In genomic region chr17:35050170-35050569, GRCh38 we compare ENCODE assay signal across 20 cellular contexts. TPM values are rescaled to one million over a fixed set of nuclear protein-coding genes. Genes with fewer than 3 reads are reported as not detected.
DNase-seq lines count a peak whose midpoint lies in the region; ATAC-seq and TF ChIP-seq lines count a peak whose summit lies in the region.
"Had no signal": no experiment of that assay in that cellular context is flagged by ENCODE, and none has a peak within 500 bp of the region (broad histone marks: within the 10 kb centered on the region; RNA-seq: fewer than 3 reads in every experiment).

No MANE protein-coding gene starts in this region.

- no peaks in the 10 kb centered on the region for H3K36me3 ChIP-seq in Peyer's patch
- H3K36me3 ChIP-seq in spleen, result peaks cover 0 to 7% (median 0%) of the 10 kb centered on the region in 6 donors
- H3K36me3 ChIP-seq: heart left ventricle, thyroid gland had no signal

- no peak for TF ChIP-seq CTCF in Peyer's patch (IDR thresholded peaks at IDR 0.05)
- no peak for TF ChIP-seq CTCF in spleen (IDR thresholded peaks at IDR 0.05 in 8 of 11, conservative IDR thresholded peaks at IDR 0.05 in 3 of 11)

- H3K4me3 ChIP-seq in Peyer's patch, result no peak overlapping the region
- H3K4me3 ChIP-seq in spleen, result no peak overlapping the region
- H3K4me3 ChIP-seq: lung, SK-N-MC, thyroid gland had no signal

- POLR2A ChIA-PET in activated CD4-positive, alpha-beta T cell treated with anti-CD3 and anti-CD28 coated beads, Interleukin-2, amount 10 ng/mL, durations not matched to agents 7 days and 5 days (lab: Charles Lee), result no interaction called here

- H3K9me3 Mint-ChIP-seq in activated CD4-positive, alpha-beta T cell treated with anti-CD3 and anti-CD28 coated beads, Interleukin-2, amount 10 ng/mL, durations not matched to agents 7 days and 5 days, result no peaks in the 10 kb centered on the region
- H3K9me3 Mint-ChIP-seq in immature natural killer cell, result no peaks in the 10 kb centered on the region

- H3K27ac Mint-ChIP-seq in activated CD4-positive, alpha-beta T cell treated with anti-CD3 and anti-CD28 coated beads, Interleukin-2, amount 10 ng/mL, durations not matched to agents 7 days and 5 days, result peak overlapping the region; percentile 73
- H3K27ac Mint-ChIP-seq in immature natural killer cell, result peak overlapping the region; percentile 85 to 97 (median 92)

- H3K27ac ChIP-seq in Peyer's patch, result peak overlapping the region; percentile 29 to 80 (median 64)
- peak overlapping the region; percentile 77 to 90 (median 87) for H3K27ac ChIP-seq in spleen
- H3K27ac ChIP-seq: SK-N-MC had no signal

- H3K27me3 Mint-ChIP-seq in activated CD4-positive, alpha-beta T cell treated with anti-CD3 and anti-CD28 coated beads, Interleukin-2, amount 10 ng/mL, durations not matched to agents 7 days and 5 days, result no peaks in the 10 kb centered on the region
- peaks cover 0 to 4% (median 0%) of the 10 kb centered on the region in 3 donors for H3K27me3 Mint-ChIP-seq in immature natural killer cell (ENCODE audit: low read depth in 3 of 3)
- H3K27me3 Mint-ChIP-seq: activated T-helper 17 cell treated with anti-CD3 and anti-CD28 coated beads, Interleukin-2, amount 50 U/mL, for 72 hours had no signal

- no peak overlapping the region for H3K4me3 Mint-ChIP-seq in activated CD4-positive, alpha-beta T cell treated with anti-CD3 and anti-CD28 coated beads, Interleukin-2, amount 10 ng/mL, durations not matched to agents 7 days and 5 days
- peak overlapping the region in 4 of 5 donors; percentile 39 to 48 (median 40) for H3K4me3 Mint-ChIP-seq in immature natural killer cell

- H3K4me1 ChIP-seq in Peyer's patch (peaks cover 9 to 45% (median 25%) of the 10 kb centered on the region in 4 donors), spleen (peaks cover 43 to 96% (median 65%) of the 10 kb centered on the region in 6 donors)

- 87 to 100% (median 95%) methylated on average over 2 of the region's 2 CpGs for WGBS in spleen, 5 donors

- CTCF ChIA-PET in activated CD4-positive, alpha-beta T cell treated with anti-CD3 and anti-CD28 coated beads, Interleukin-2, amount 10 ng/mL, durations not matched to agents 7 days and 5 days (lab: Charles Lee), result interaction anchor here (0.9 to 1.6 kb wide), 5 partner anchors 11 to 37 kb away, joined by 3 to 4 read pairs (median 4); partner anchors contain the start of gene RFFL

- H3K4me1 Mint-ChIP-seq in activated CD4-positive, alpha-beta T cell treated with anti-CD3 and anti-CD28 coated beads, Interleukin-2, amount 10 ng/mL, durations not matched to agents 7 days and 5 days, result peaks cover 74% of the 10 kb centered on the region
- H3K4me1 Mint-ChIP-seq in immature natural killer cell, result peaks cover 80 to 85% of the 10 kb centered on the region in 2 donors

- TF ChIP-seq POLR2A in Peyer's patch (IDR thresholded peaks at IDR 0.05), result no peak
- TF ChIP-seq POLR2A in spleen (IDR thresholded peaks at IDR 0.05), result no peak

- DNase-seq in activated CD4-positive, alpha-beta T cell treated with anti-CD3 and anti-CD28 coated beads, Interleukin-2, amount 10 ng/mL, durations not matched to agents 7 days and 5 days, result no peak
- no peak for DNase-seq in activated CD4-positive, alpha-beta T cell treated with anti-CD3 and anti-CD28 coated beads for 48 hours
- DNase-seq in Peyer's patch (no peak), immature natural killer cell (no peak), spleen (no peak), SK-N-DZ (ENCODE audit: low spot score) (no peak)
- DNase-seq: anterior cingulate cortex; C1 segment of cervical spinal cord; cerebellar nuclear complex; heart left ventricle; NCI-H1417; NCI-H2171; NCI-H774; stimulated activated CD4-positive, alpha-beta T cell treated with anti-CD3 and anti-CD28 coated beads, Interleukin-4, amount 100 ng/mL, for 4 hours; thyroid gland had no signal

- intact Hi-C loops in spleen (cut with DNase I; ENCODE audit: low total_unique reads), result no loop called here

- H3K36me3 Mint-ChIP-seq in activated CD4-positive, alpha-beta T cell treated with anti-CD3 and anti-CD28 coated beads, Interleukin-2, amount 10 ng/mL, durations not matched to agents 7 days and 5 days (ENCODE audit: low read depth), result peaks cover 35% of the 10 kb centered on the region
- H3K36me3 Mint-ChIP-seq in immature natural killer cell, result peaks cover 0 to 4% (median 4%) of the 10 kb centered on the region in 3 donors

- no peaks in the 10 kb centered on the region for H3K27me3 ChIP-seq in Peyer's patch
- H3K27me3 ChIP-seq in spleen (replicated peaks in 1 of 7), result no peaks in the 10 kb centered on the region
- H3K27me3 ChIP-seq: heart left ventricle, thyroid gland had no signal

- ATAC-seq in HG02623 (IDR thresholded peaks at IDR 0.05; ENCODE audit: unreplicated experiment), result no peak
- ATAC-seq in GM18858 (IDR thresholded peaks at IDR 0.05; ENCODE audit: unreplicated experiment), result no peak
- ATAC-seq: activated T-helper 17 cell treated with anti-CD3 and anti-CD28 coated beads, Interleukin-2, amount 50 U/mL, for 72 hours; heart left ventricle had no signal

- H3K9me3 ChIP-seq in Peyer's patch (no peaks in the 10 kb centered on the region), spleen (no peaks in the 10 kb centered on the region)
- H3K9me3 ChIP-seq: heart left ventricle, thyroid gland had no signal

RNA-seq across cellular contexts. Expression of gene RFFL, which starts 13.3 kb away (rescaled TPM):
- 10 to 100 TPM; 36.0 to 40.1 TPM for total RNA-seq in activated CD4-positive, alpha-beta T cell treated with anti-CD3 and anti-CD28 coated beads, Interleukin-2, amount 10 ng/mL, durations not matched to agents 7 days and 5 days
- 10 to 100 TPM; 33.0 to 76.7 (median 43.0) TPM for total RNA-seq in Peyer's patch
- 10 to 100 TPM; 24.0 to 45.4 (median 34.0) TPM for polyA plus RNA-seq in immature natural killer cell
- total RNA-seq in spleen, result 10 to 100 TPM; 28.1 to 39.7 (median 33.0) TPM
- 1 to 10 TPM; 5.7 to 9.2 (median 7.4) TPM for polyA plus RNA-seq in spleen
- 8.5 and 9.7 TPM in 2 replicates for polyA plus RNA-seq in SK-N-DZ (2014; cell fraction: cytosol; rRNA removed)
- polyA plus RNA-seq in SK-N-DZ (2014; cell fraction: nucleus; rRNA removed), result 3.3 and 7.7 TPM in 2 replicates
